ENCODE assay signal across 1 cellular context in the genomic region with DNA sequence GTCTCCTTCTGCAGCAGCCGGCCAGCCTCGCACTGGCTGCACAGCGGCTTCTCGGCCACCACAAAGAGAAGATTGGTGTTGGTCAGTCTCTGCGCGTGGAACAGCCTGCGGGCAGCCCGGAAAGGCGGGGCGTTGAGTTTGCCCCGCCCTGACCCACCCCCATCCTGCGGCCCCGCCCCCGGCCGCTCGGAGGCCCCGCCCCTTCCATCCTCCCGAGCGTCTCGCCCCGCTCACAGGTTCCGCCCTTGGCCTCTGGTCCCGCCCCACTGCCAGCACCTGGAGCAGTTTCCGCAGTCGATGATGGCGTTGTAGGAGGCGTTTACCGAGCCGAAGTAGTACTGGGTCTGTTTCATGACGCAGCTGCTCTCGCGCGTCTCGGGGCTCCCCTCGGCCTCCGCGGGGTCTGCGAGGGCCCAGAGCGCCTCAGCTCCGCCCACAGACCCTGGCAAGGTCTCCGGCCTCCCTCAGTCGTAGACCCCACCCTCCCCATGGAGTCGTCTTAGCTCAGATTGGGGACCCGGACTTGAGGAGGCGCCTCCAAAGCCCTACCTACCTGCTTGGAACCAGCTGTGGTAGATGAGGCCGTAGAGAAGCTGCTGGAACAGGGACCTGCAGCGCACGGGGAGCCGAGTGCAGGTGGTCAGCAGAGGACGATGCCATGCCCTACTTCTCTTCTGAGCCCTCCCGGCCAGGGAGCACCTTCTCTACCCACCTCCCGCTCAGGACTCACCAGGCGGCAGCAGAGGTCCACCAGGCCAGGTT.
TF ChIP-seq lines count a peak whose summit lies in the region.

No MANE protein-coding gene starts in this region.

TF ChIP-seq in endothelial cell of umbilical vein, 7 proteins besides CTCF, POLR2A, EP300 and RAD21:
- TF ChIP-seq POLR2AphosphoS5 (IDR thresholded peaks at IDR 0.05; ENCODE audit: insufficient read depth, low read depth, low read length): peak; percentile 41
- TF ChIP-seq JUN (IDR thresholded peaks at IDR 0.05; ENCODE audit: borderline replicate concordance, insufficient read depth, insufficient read length, low read depth): no peak
